23 cellular contexts compared by ENCODE assay signal in genomic region chr16:20136446-20136968, GRCh38.
"Had no signal": no experiment of that assay in that cellular context is flagged by ENCODE, and none has a peak within 500 bp of the region (broad histone marks: within the 10 kb centered on the region; RNA-seq: fewer than 3 reads in every experiment).

No MANE protein-coding gene starts in this region.

- H3K27ac Mint-ChIP-seq: immature natural killer cell; natural killer cell; stimulated activated naive B cell treated with anti-CD40 and anti-IgM and Interleukin-4, amounts not matched to agents 10 μg/mL and 1 μg/mL and 100 μg/mL, for 72 hours; stimulated activated naive CD8-positive, alpha-beta T cell treated with anti-CD3 and anti-CD28 coated beads, Interleukin-15, Interleukin-2, amounts not matched to agents 100 ng/mL and 50 ng/mL, for 24 hours had no signal

- H3K36me3 ChIP-seq: lower lobe of right lung, ovary, thoracic aorta, tibial nerve, upper lobe of left lung, uterus had no signal

- H3K36me3 Mint-ChIP-seq: immature natural killer cell; natural killer cell; stimulated activated naive B cell treated with anti-CD40 and anti-IgM and Interleukin-4, amounts not matched to agents 10 μg/mL and 1 μg/mL and 100 μg/mL, for 72 hours had no signal

- ATAC-seq: left ventricle myocardium superior; lower lobe of right lung; natural killer cell; psoas muscle; right cardiac atrium; stimulated activated naive B cell treated with anti-CD40 and anti-IgM and Interleukin-4, amounts not matched to agents 10 μg/mL and 1 μg/mL and 100 μg/mL, for 72 hours had no signal

- H3K9me3 Mint-ChIP-seq: immature natural killer cell had no signal

- H3K4me1 ChIP-seq: lower lobe of right lung, psoas muscle, tibial nerve, upper lobe of left lung, uterus had no signal

- H3K27ac ChIP-seq: dorsolateral prefrontal cortex, lower lobe of right lung, ovary, psoas muscle, thoracic aorta, tibial nerve, upper lobe of left lung, uterus had no signal

- DNase-seq: dorsolateral prefrontal cortex; effector CD4-positive, alpha-beta T cell; hypothalamus; immature natural killer cell; islet precursor cell; kidney glomerular epithelial cell; left ventricle myocardium superior; lower lobe of right lung; natural killer cell; occipital lobe; ovary; posterior cingulate gyrus; psoas muscle; right cardiac atrium; small intestine; stimulated activated CD4-positive, alpha-beta T cell treated with anti-CD3 and anti-CD28 coated beads, Interleukin-15, amount 100 ng/mL, for 24 hours; stimulated activated CD4-positive, alpha-beta T cell treated with anti-CD3 and anti-CD28 coated beads, Interleukin-2, amount 100 ng/mL, for 48 hours; stimulated activated naive B cell treated with anti-CD40 and anti-IgM and Interleukin-4, amounts not matched to agents 10 μg/mL and 1 μg/mL and 100 μg/mL, for 72 hours; upper lobe of left lung; uterus had no signal

- H3K27me3 ChIP-seq: ovary, tibial nerve, upper lobe of left lung, uterus had no signal

- H3K4me3 ChIP-seq: dorsolateral prefrontal cortex, lower lobe of right lung, ovary, psoas muscle, thoracic aorta, tibial nerve, upper lobe of left lung, uterus had no signal

- H3K4me3 Mint-ChIP-seq: immature natural killer cell; natural killer cell; stimulated activated naive B cell treated with anti-CD40 and anti-IgM and Interleukin-4, amounts not matched to agents 10 μg/mL and 1 μg/mL and 100 μg/mL, for 72 hours; stimulated activated naive CD8-positive, alpha-beta T cell treated with anti-CD3 and anti-CD28 coated beads, Interleukin-15, Interleukin-2, amounts not matched to agents 100 ng/mL and 50 ng/mL, for 24 hours had no signal

- H3K4me1 Mint-ChIP-seq: immature natural killer cell; natural killer cell; stimulated activated naive B cell treated with anti-CD40 and anti-IgM and Interleukin-4, amounts not matched to agents 10 μg/mL and 1 μg/mL and 100 μg/mL, for 72 hours had no signal
